Comparison of ENCODE assay signal across 27 cellular contexts in genomic region chr12:46149905-46150304, GRCh38.
"Had no signal": no experiment of that assay in that cellular context is flagged by ENCODE, and none has a peak within 500 bp of the region (broad histone marks: within the 10 kb centered on the region; RNA-seq: fewer than 3 reads in every experiment).

No MANE protein-coding gene starts in this region.

- ATAC-seq: effector memory CD8-positive, alpha-beta T cell; gastrocnemius medialis; heart left ventricle; left lung; natural killer cell treated with Interleukin-12 subunit alpha and Interleukin-12 subunit beta and Interleukin-15 and Interleukin-18, amount 100 ng/mL, for 72 hours; pancreas; right lobe of liver; upper lobe of right lung had no signal

- FAIRE-seq: endometrium had no signal

- H3K4me1 ChIP-seq: gastrocnemius medialis, left lung, testis, upper lobe of right lung had no signal

- H3K4me3 ChIP-seq: gastrocnemius medialis, heart left ventricle, hepatocyte, left lung, mucosa of descending colon, pancreas, right lobe of liver, stomach, testis, tibial artery, upper lobe of right lung, uterus had no signal

- H3K9me3 ChIP-seq: gastrocnemius medialis, heart left ventricle, left lung, mucosa of descending colon, neutrophil, pancreas, right lobe of liver, stomach, testis, tibial artery, upper lobe of right lung, uterus had no signal

- H3K36me3 ChIP-seq: gastrocnemius medialis, heart left ventricle, left lung, neutrophil, pancreas, right lobe of liver, stomach, tibial artery, upper lobe of right lung, uterus had no signal

- DNase-seq: cortex of kidney; effector memory CD8-positive, alpha-beta T cell; gastrocnemius medialis; heart left ventricle; kidney; left lung; mesenchymal stem cell; mucosa of descending colon; naive B cell; pancreas; retina; right lobe of liver; small intestine; stimulated activated CD4-positive, alpha-beta T cell treated with anti-CD3 and anti-CD28 coated beads, Interleukin-12 subunit alpha, Interleukin-12 subunit beta, amount 100 ng/mL, for 4 hours; stimulated activated CD4-positive, alpha-beta T cell treated with anti-CD3 and anti-CD28 coated beads, Interleukin-1b, Interleukin-23, amount 100 ng/mL, for 48 hours; stimulated activated CD4-positive, alpha-beta T cell treated with anti-CD3 and anti-CD28 coated beads, Interleukin-4, amount 100 ng/mL, for 1 hour; stimulated activated CD8-positive, alpha-beta memory T cell treated with anti-CD3 and anti-CD28 coated beads, Interleukin-4, amount 100 ng/mL, for 48 hours; stimulated activated naive CD4-positive, alpha-beta T cell; stomach; testis; tibial artery; upper lobe of right lung; uterus had no signal

- H3K27ac ChIP-seq: gastrocnemius medialis, heart left ventricle, hepatocyte, left lung, neutrophil, pancreas, right lobe of liver, stomach, testis, tibial artery, upper lobe of right lung, uterus had no signal

- H3K27me3 ChIP-seq: gastrocnemius medialis, hepatocyte, left lung, neutrophil, pancreas, right lobe of liver, stomach, testis, uterus had no signal
